In the genomic region with DNA sequence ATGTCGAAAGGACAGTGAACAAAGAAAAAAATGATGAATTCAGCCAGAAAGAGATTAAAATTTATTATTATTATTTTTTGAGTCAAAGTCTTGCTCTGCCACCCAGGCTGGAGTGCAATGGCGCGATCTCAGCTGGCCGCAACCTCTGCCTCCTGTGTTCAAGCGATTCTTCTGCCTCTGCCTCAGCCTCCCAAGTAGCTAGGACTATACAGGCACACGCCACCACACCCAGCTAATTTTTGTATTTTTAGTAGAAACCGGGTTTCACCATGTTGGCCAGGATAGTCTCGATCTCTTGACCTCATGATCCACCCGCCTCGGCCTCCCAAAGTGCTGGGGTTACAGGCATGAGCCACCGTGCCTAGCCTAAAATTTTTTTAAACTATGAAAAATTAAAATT, we compare ENCODE assay signal across 4 cellular contexts. TPM values are rescaled to one million over a fixed set of nuclear protein-coding genes. Genes with fewer than 3 reads are reported as not detected.
"Had no signal": no experiment of that assay in that cellular context is flagged by ENCODE, and none has a peak within 500 bp of the region (broad histone marks: within the 10 kb centered on the region; RNA-seq: fewer than 3 reads in every experiment).

No MANE protein-coding gene starts in this region.

RNA-seq across cellular contexts. Expression of gene BCL2A1, which starts 8.1 kb away (rescaled TPM):
- total RNA-seq: HT-29, NCI-H460, PC-9, SJCRH30 had no signal
